32 cellular contexts compared by ENCODE assay signal in genomic region chr11:116709970-116710369, GRCh38.
"Had no signal": no experiment of that assay in that cellular context is flagged by ENCODE, and none has a peak within 500 bp of the region (broad histone marks: within the 10 kb centered on the region; RNA-seq: fewer than 3 reads in every experiment).

No MANE protein-coding gene starts in this region.

- H3K27me3 ChIP-seq: colonic mucosa, ovary had no signal

- H3K27ac ChIP-seq: colonic mucosa, gastroesophageal sphincter, left lung, ovary, stomach, tibial artery, upper lobe of right lung, VCaP had no signal

- H3K4me1 ChIP-seq: colonic mucosa, gastroesophageal sphincter, left lung, upper lobe of right lung had no signal

- H3K27ac Mint-ChIP-seq: activated CD4-positive, alpha-beta memory T cell treated with anti-CD3 and anti-CD28 coated beads, Interleukin-2, amount 10 ng/mL, durations not matched to agents 7 days and 5 days; activated CD4-positive, alpha-beta T cell treated with anti-CD3 and anti-CD28 coated beads, Interleukin-2, amount 10 ng/mL, durations not matched to agents 24 days and 14 days; activated naive CD4-positive, alpha-beta T cell treated with anti-CD3 and anti-CD28 coated beads, Interleukin-2, amount 50 U/mL, for 24 hours; activated naive CD8-positive, alpha-beta T cell treated with anti-CD3 and anti-CD28 coated beads, Interleukin-2, amount 50 U/mL, for 24 hours; activated T-cell treated with anti-CD3 and anti-CD28 coated beads, Interleukin-2, amount 50 U/mL, for 24 hours; natural killer cell treated with Interleukin-12 subunit alpha and Interleukin-12 subunit beta and Interleukin-15 and Interleukin-18, amount 100 ng/mL, for 72 hours; progenitor cell of endocrine pancreas; stimulated activated naive B cell treated with anti-CD40 and anti-IgM and Interleukin-4, amounts not matched to agents 10 μg/mL and 1 μg/mL and 100 μg/mL, for 72 hours; T-helper 1 cell treated with Interleukin-12 subunit alpha and Interleukin-12 subunit beta and Interleukin-4 antibody, amounts not matched to agents 30 μg/mL and 1 μg/mL, for 36 hours had no signal

- H3K36me3 Mint-ChIP-seq: activated naive CD4-positive, alpha-beta T cell treated with anti-CD3 and anti-CD28 coated beads, Interleukin-2, amount 50 U/mL, for 24 hours; natural killer cell treated with Interleukin-12 subunit alpha and Interleukin-12 subunit beta and Interleukin-15 and Interleukin-18, amount 100 ng/mL, for 72 hours; stimulated activated naive B cell treated with anti-CD40 and anti-IgM and Interleukin-4, amounts not matched to agents 10 μg/mL and 1 μg/mL and 100 μg/mL, for 72 hours had no signal

- DNase-seq: activated CD4-positive, alpha-beta memory T cell treated with anti-CD3 and anti-CD28 coated beads, Interleukin-2, amount 10 ng/mL, durations not matched to agents 7 days and 5 days; activated CD4-positive, alpha-beta T cell treated with anti-CD3 and anti-CD28 coated beads, Interleukin-2, amount 10 ng/mL, durations not matched to agents 24 days and 14 days; activated CD8-positive, alpha-beta memory T cell treated with anti-CD3 and anti-CD28 coated beads, Interleukin-2, amount 50 U/mL, for 48 hours; activated naive CD8-positive, alpha-beta T cell treated with anti-CD3 and anti-CD28 coated beads, Interleukin-2, amount 50 U/mL, for 24 hours; activated T-cell treated with anti-CD3 and anti-CD28 coated beads, Interleukin-2, amount 50 U/mL, for 24 hours; colonic mucosa; effector memory CD4-positive, alpha-beta T cell; erythroblast; hippocampal formation; left lung; mesendoderm; ovary; small intestine; stimulated activated CD4-positive, alpha-beta T cell treated with anti-CD3 and anti-CD28 coated beads, Interleukin-1b, Interleukin-23, amount 100 ng/mL, for 48 hours; stimulated activated naive B cell treated with anti-CD40 and anti-IgM and Interleukin-4, amounts not matched to agents 10 μg/mL and 1 μg/mL and 100 μg/mL, for 72 hours; stomach; SW 1271; T-helper 9 cell; tibial artery; upper lobe of right lung had no signal

- H3K9me3 ChIP-seq: colonic mucosa, left lung, ovary, tibial artery, upper lobe of right lung had no signal

- H3K36me3 ChIP-seq: colonic mucosa, gastroesophageal sphincter, left lung, ovary, stomach, tibial artery, upper lobe of right lung had no signal

- H3K9me3 Mint-ChIP-seq: activated CD4-positive, alpha-beta memory T cell treated with anti-CD3 and anti-CD28 coated beads, Interleukin-2, amount 10 ng/mL, durations not matched to agents 7 days and 5 days; activated CD4-positive, alpha-beta T cell treated with anti-CD3 and anti-CD28 coated beads, Interleukin-2, amount 10 ng/mL, durations not matched to agents 24 days and 14 days; activated naive CD4-positive, alpha-beta T cell treated with anti-CD3 and anti-CD28 coated beads, Interleukin-2, amount 50 U/mL, for 24 hours; activated naive CD8-positive, alpha-beta T cell treated with anti-CD3 and anti-CD28 coated beads, Interleukin-2, amount 50 U/mL, for 24 hours; activated T-cell treated with anti-CD3 and anti-CD28 coated beads, Interleukin-2, amount 50 U/mL, for 24 hours; natural killer cell treated with Interleukin-12 subunit alpha and Interleukin-12 subunit beta and Interleukin-15 and Interleukin-18, amount 100 ng/mL, for 72 hours; stimulated activated naive B cell treated with anti-CD40 and anti-IgM and Interleukin-4, amounts not matched to agents 10 μg/mL and 1 μg/mL and 100 μg/mL, for 72 hours; T-helper 1 cell treated with Interleukin-12 subunit alpha and Interleukin-12 subunit beta and Interleukin-4 antibody, amounts not matched to agents 30 μg/mL and 1 μg/mL, for 36 hours had no signal

- FAIRE-seq: bronchial epithelial cell, islet of Langerhans, small intestine, TTC549 had no signal

- H3K4me3 Mint-ChIP-seq: activated CD4-positive, alpha-beta memory T cell treated with anti-CD3 and anti-CD28 coated beads, Interleukin-2, amount 10 ng/mL, durations not matched to agents 7 days and 5 days; activated CD4-positive, alpha-beta T cell treated with anti-CD3 and anti-CD28 coated beads, Interleukin-2, amount 10 ng/mL, durations not matched to agents 24 days and 14 days; activated naive CD4-positive, alpha-beta T cell treated with anti-CD3 and anti-CD28 coated beads, Interleukin-2, amount 50 U/mL, for 24 hours; activated naive CD8-positive, alpha-beta T cell treated with anti-CD3 and anti-CD28 coated beads, Interleukin-2, amount 50 U/mL, for 24 hours; activated T-cell treated with anti-CD3 and anti-CD28 coated beads, Interleukin-2, amount 50 U/mL, for 24 hours; natural killer cell treated with Interleukin-12 subunit alpha and Interleukin-12 subunit beta and Interleukin-15 and Interleukin-18, amount 100 ng/mL, for 72 hours; stimulated activated naive B cell treated with anti-CD40 and anti-IgM and Interleukin-4, amounts not matched to agents 10 μg/mL and 1 μg/mL and 100 μg/mL, for 72 hours; T-helper 1 cell treated with Interleukin-12 subunit alpha and Interleukin-12 subunit beta and Interleukin-4 antibody, amounts not matched to agents 30 μg/mL and 1 μg/mL, for 36 hours had no signal

- ATAC-seq: activated CD4-positive, CD25-positive, alpha-beta regulatory T cell treated with anti-CD3 and anti-CD28 coated beads, Interleukin-2, amount 50 U/mL, for 24 hours; activated naive CD8-positive, alpha-beta T cell treated with anti-CD3 and anti-CD28 coated beads, Interleukin-2, amount 50 U/mL, for 24 hours; gastroesophageal sphincter; left lung; sciatic nerve; stimulated activated naive B cell treated with anti-CD40 and anti-IgM and Interleukin-4, amounts not matched to agents 10 μg/mL and 1 μg/mL and 100 μg/mL, for 72 hours; upper lobe of right lung had no signal

- H3K4me1 Mint-ChIP-seq: activated CD4-positive, alpha-beta memory T cell treated with anti-CD3 and anti-CD28 coated beads, Interleukin-2, amount 10 ng/mL, durations not matched to agents 7 days and 5 days; activated CD4-positive, alpha-beta T cell treated with anti-CD3 and anti-CD28 coated beads, Interleukin-2, amount 10 ng/mL, durations not matched to agents 24 days and 14 days; activated naive CD4-positive, alpha-beta T cell treated with anti-CD3 and anti-CD28 coated beads, Interleukin-2, amount 50 U/mL, for 24 hours; activated naive CD8-positive, alpha-beta T cell treated with anti-CD3 and anti-CD28 coated beads, Interleukin-2, amount 50 U/mL, for 24 hours had no signal

- H3K4me3 ChIP-seq: colonic mucosa, gastroesophageal sphincter, left lung, lung, ovary, stomach, tibial artery, upper lobe of right lung had no signal
